ENCODE assay signal across 26 cellular contexts in genomic region chr13:93422980-93423554, GRCh38.
"Had no signal": no experiment of that assay in that cellular context is flagged by ENCODE, and none has a peak within 500 bp of the region (broad histone marks: within the 10 kb centered on the region; RNA-seq: fewer than 3 reads in every experiment).

No MANE protein-coding gene starts in this region.

- ATAC-seq: activated T-cell treated with anti-CD3 and anti-CD28 coated beads, Interleukin-2, amount 50 U/mL, for 72 hours; Right ventricle myocardium inferior; T-cell had no signal

- FAIRE-seq: astrocyte had no signal

- H3K4me3 ChIP-seq: MG63, SK-N-MC had no signal

- DNase-seq: activated CD4-positive, alpha-beta memory T cell treated with anti-CD3 and anti-CD28 coated beads, Interleukin-2, amount 10 ng/mL, durations not matched to agents 7 days and 5 days; activated CD4-positive, alpha-beta T cell treated with anti-CD3 and anti-CD28 coated beads, Interleukin-2, amount 50 U/mL, for 1 hour; activated CD4-positive, CD25-positive, alpha-beta regulatory T cell; activated gamma-delta T cell treated with Interleukin-2 at 50 U/mL for 16 hours; activated naive CD4-positive, alpha-beta T cell treated with anti-CD3 and anti-CD28 coated beads, Interleukin-2, amount 10 ng/mL, durations not matched to agents 7 days and 5 days; activated T-cell treated with anti-CD3 and anti-CD28 coated beads for 4 hours; activated T-cell treated with anti-CD3 and anti-CD28 coated beads, Interleukin-2, amount 50 U/mL, for 72 hours; amygdala; MG63; MV-4-11; NCI-H1092 treated with DMSO at 0.1 percent for 48 hours; NCI-H1417 treated with DMSO at 0.1 percent for 48 hours; NCI-H1694; NCI-H2029; NCI-H2107; NCI-H345; NCI-H510A; NCI-H526 treated with DMSO at 0.1 percent for 48 hours; NCI-H82; T-cell; T-helper 2 cell; T1000 had no signal

- H3K9me3 ChIP-seq: MG63 had no signal

- H3K27ac ChIP-seq: VCaP had no signal
